27 cellular contexts compared by ENCODE assay signal in the genomic region with DNA sequence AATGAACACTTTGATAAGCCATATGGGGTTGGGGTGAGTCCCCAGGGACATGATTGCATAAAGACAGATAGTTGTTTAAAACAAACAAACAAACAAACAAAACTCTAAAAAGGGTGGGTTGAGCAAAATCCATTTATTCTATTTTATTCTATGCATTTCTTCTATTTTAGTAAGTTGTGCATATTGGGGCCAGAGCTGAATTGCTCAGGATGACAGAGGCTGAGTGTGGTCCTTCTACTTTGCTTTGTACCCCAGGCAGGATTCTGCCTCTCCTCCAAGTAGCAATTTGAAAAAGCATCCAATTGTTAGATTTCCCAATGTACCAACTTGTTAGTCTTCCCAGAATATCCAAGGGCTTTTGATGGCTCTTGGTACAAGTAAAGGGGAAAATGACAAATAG.
"Had no signal": no experiment of that assay in that cellular context is flagged by ENCODE, and none has a peak within 500 bp of the region (broad histone marks: within the 10 kb centered on the region; RNA-seq: fewer than 3 reads in every experiment).

No MANE protein-coding gene starts in this region.

- H3K4me1 ChIP-seq: testis, tibial artery, transverse colon, upper lobe of left lung, upper lobe of right lung, uterus, vagina had no signal

- ATAC-seq: stimulated activated effector memory CD8-positive, alpha-beta T cell treated with anti-CD3 and anti-CD28 coated beads, Interleukin-12 subunit alpha, Interleukin-12 subunit beta, amount 100 ng/mL, for 72 hours; stimulated activated memory B cell treated with anti-CD40 and anti-IgM and Interleukin-4, amounts not matched to agents 10 μg/mL and 1 μg/mL and 100 μg/mL, for 72 hours; stimulated activated naive B cell treated with anti-CD40 and anti-IgM and Interleukin-4, amounts not matched to agents 10 μg/mL and 1 μg/mL and 100 μg/mL, for 72 hours; stimulated activated naive CD8-positive, alpha-beta T cell treated with anti-CD3 and anti-CD28 coated beads, Interleukin-15, amount 100 ng/mL, for 72 hours; stimulated activated naive CD8-positive, alpha-beta T cell treated with anti-CD3 and anti-CD28 coated beads, Interleukin-15, Interleukin-2, amounts not matched to agents 100 U/mL and 50 U/mL, for 24 hours; upper lobe of right lung had no signal

- H3K27ac ChIP-seq: stomach, suprapubic skin, testis, thoracic aorta, thyroid gland, tibial artery, transverse colon, upper lobe of left lung, upper lobe of right lung, uterus, vagina had no signal

- H3K4me3 ChIP-seq: stomach, suprapubic skin, testis, thoracic aorta, thyroid gland, tibial artery, tibial nerve, transverse colon, upper lobe of left lung, upper lobe of right lung, uterus, vagina had no signal

- FAIRE-seq: urothelium cell line had no signal

- DNase-seq: stimulated activated CD4-positive, alpha-beta T cell treated with anti-CD3 and anti-CD28 coated beads, Interleukin-2, amount 100 ng/mL, for 48 hours; stimulated activated CD4-positive, alpha-beta T cell treated with anti-CD3 and anti-CD28 coated beads, Interleukin-4, amount 100 ng/mL, for 1 hour; stimulated activated CD4-positive, alpha-beta T cell treated with anti-CD3 and anti-CD28 coated beads, Interleukin-4, amount 100 ng/mL, for 24 hours; stimulated activated CD4-positive, alpha-beta T cell treated with anti-CD3 and anti-CD28 coated beads, Interleukin-4, amount 100 ng/mL, for 4 hours; stimulated activated CD8-positive, alpha-beta memory T cell treated with anti-CD3 and anti-CD28 coated beads, Interleukin-4, amount 100 ng/mL, for 48 hours; stimulated activated naive B cell treated with anti-CD40 and anti-IgM and Interleukin-4, amounts not matched to agents 10 μg/mL and 1 μg/mL and 100 μg/mL, for 72 hours; stimulated activated naive CD4-positive, alpha-beta T cell; stimulated activated naive CD4-positive, alpha-beta T cell treated with Interleukin-2 at 50 U/mL for 16 hours; stimulated activated naive CD8-positive, alpha-beta T cell treated with anti-CD3 and anti-CD28 coated beads, Interleukin-15, amount 100 ng/mL, for 72 hours; stimulated activated naive CD8-positive, alpha-beta T cell treated with anti-CD3 and anti-CD28 coated beads, Interleukin-15, Interleukin-2, amounts not matched to agents 100 U/mL and 50 U/mL, for 24 hours; stomach; substantia nigra; testis; thyroid gland; tibial artery; transverse colon; trophoblast cell; upper lobe of left lung; upper lobe of right lung; uterus had no signal

- H3K36me3 ChIP-seq: stomach, suprapubic skin, thoracic aorta, thyroid gland, tibial artery, tibial nerve, transverse colon, upper lobe of left lung, upper lobe of right lung, uterus, vagina had no signal

- H3K27me3 ChIP-seq: stomach, suprapubic skin, testis, thyroid gland, tibial artery, tibial nerve, transverse colon, upper lobe of left lung, upper lobe of right lung, uterus, vagina had no signal

- H3K9me3 ChIP-seq: stomach, suprapubic skin, testis, thoracic aorta, thyroid gland, tibial artery, tibial nerve, transverse colon, upper lobe of left lung, upper lobe of right lung, uterus, vagina had no signal
